15 cellular contexts compared by ENCODE assay signal in the genomic region with DNA sequence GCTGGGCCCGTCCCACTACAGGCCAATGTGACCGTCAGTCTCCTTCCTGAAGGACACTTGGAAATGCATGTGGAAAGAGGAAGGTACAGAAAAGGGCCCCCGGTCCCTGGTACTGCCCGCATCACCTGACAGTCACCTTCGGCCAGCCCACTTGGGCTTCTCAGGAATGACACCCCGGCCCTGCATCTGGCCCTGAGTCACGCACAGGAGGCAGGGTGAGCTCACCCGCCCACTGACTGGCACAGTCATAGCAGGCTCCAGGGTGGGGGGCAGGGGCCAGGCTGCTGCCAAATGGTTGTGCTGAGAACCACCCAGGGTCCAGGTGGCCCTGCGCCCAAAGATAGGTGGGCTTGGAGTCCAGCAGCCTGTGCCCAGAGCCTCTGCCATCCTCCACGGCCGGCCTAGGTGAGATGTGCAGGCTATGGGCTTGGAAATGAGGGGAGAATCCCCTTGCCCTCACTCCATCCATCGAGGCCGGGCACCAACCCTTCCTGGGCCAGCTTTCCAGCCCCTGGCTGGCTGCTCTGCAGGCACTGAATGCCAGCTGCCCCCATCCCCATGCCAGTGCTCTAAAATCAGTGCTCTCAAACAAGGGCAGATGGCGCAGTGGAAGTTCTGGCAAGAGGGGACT. TPM values are rescaled to one million over a fixed set of nuclear protein-coding genes. Genes with fewer than 3 reads are reported as not detected.
A peak's percentile ranks its signal among the peaks of the same experiment; 100 is the strongest.
DNase-seq lines count a peak whose midpoint lies in the region; ATAC-seq, FAIRE-seq and TF ChIP-seq lines count a peak whose summit lies in the region.
"Had no signal": no experiment of that assay in that cellular context is flagged by ENCODE, and none has a peak within 500 bp of the region (broad histone marks: within the 10 kb centered on the region; RNA-seq: fewer than 3 reads in every experiment).

No MANE protein-coding gene starts in this region.

- WGBS in sigmoid colon, 2 donors = 91 to 94% methylated on average over 14 of the region's 14 CpGs

- H3K36me3 Mint-ChIP-seq in astrocyte (ENCODE audit: low read depth, unreplicated experiment) = peaks cover 5% of the 10 kb centered on the region
- H3K36me3 Mint-ChIP-seq in progenitor cell of endocrine pancreas (ENCODE audit: insufficient read depth) = no peaks in the 10 kb centered on the region
- no peaks in the 10 kb centered on the region for H3K36me3 Mint-ChIP-seq in T-helper 2 cell treated with Interferon-gamma antibody and Interleukin-4, amounts not matched to agents 5 μg/mL and 100 μg/mL, for 36 hours (ENCODE audit: low read depth)

- H3K4me2 ChIP-seq in astrocyte (ENCODE audit: low read length) = peak overlapping the region; percentile 38

- H3K79me2 ChIP-seq in astrocyte (ENCODE audit: insufficient read depth, low read length) = no peaks in the 10 kb centered on the region

- TF ChIP-seq POLR2A in sigmoid colon (IDR thresholded peaks at IDR 0.05) = no peak

- H3K4me3 ChIP-seq in astrocyte (ENCODE audit: insufficient read depth, low read depth, low read length) = no peak overlapping the region
- H3K4me3 ChIP-seq in sigmoid colon = no peak overlapping the region
- H3K4me3 ChIP-seq: gastrocnemius medialis, ovary had no signal

- TF ChIP-seq EP300 in sigmoid colon (IDR thresholded peaks at IDR 0.05) = no peak

- no peak for TF ChIP-seq CTCF in astrocyte (IDR thresholded peaks at IDR 0.05; ENCODE audit: insufficient read depth, low read depth, low read length)
- TF ChIP-seq CTCF in sigmoid colon (IDR thresholded peaks at IDR 0.05) = no peak
- no peak for TF ChIP-seq CTCF in progenitor cell of endocrine pancreas (IDR thresholded peaks at IDR 0.05; ENCODE audit: unreplicated experiment)

- H3K4me3 Mint-ChIP-seq in astrocyte (ENCODE audit: unreplicated experiment) (no peak overlapping the region), progenitor cell of endocrine pancreas (ENCODE audit: low read depth) (no peak overlapping the region)
- H3K4me3 Mint-ChIP-seq in T-helper 2 cell treated with Interferon-gamma antibody and Interleukin-4, amounts not matched to agents 5 μg/mL and 100 μg/mL, for 36 hours = no peak overlapping the region
- H3K4me3 Mint-ChIP-seq: activated naive CD4-positive, alpha-beta T cell treated with anti-CD3 and anti-CD28 coated beads for 36 hours had no signal

- peak; percentile 13 for DNase-seq in activated CD8-positive, alpha-beta memory T cell treated with anti-CD3 and anti-CD28 coated beads, Interleukin-2, amount 50 U/mL, for 4 hours
- no peak for DNase-seq in activated CD8-positive, alpha-beta memory T cell treated with anti-CD3 and anti-CD28 coated beads for 24 hours
- DNase-seq in astrocyte (ENCODE audit: low read depth) (peak; percentile 37), sigmoid colon (peak; percentile 52), progenitor cell of endocrine pancreas (ENCODE audit: low spot score, unreplicated experiment) (no peak), amniotic stem cell (lab: John Stamatoyannopoulos, UW) (no peak)
- DNase-seq in T-helper 2 cell treated with Interferon-gamma antibody and Interleukin-4, amounts not matched to agents 5 μg/mL and 100 μg/mL, for 36 hours (ENCODE audit: low spot score) = no peak
- DNase-seq: activated naive CD4-positive, alpha-beta T cell treated with anti-CD3 and anti-CD28 coated beads for 36 hours; left colon; NCI-H2029 treated with DMSO at 0.1 percent for 48 hours had no signal

- peaks cover 37% of the 10 kb centered on the region for H3K27me3 ChIP-seq in astrocyte (ENCODE audit: insufficient read depth, low read length)
- peaks cover 11 to 56% (median 27%) of the 10 kb centered on the region in 3 donors for H3K27me3 ChIP-seq in sigmoid colon
- H3K27me3 ChIP-seq: ovary had no signal

- H3K4me1 Mint-ChIP-seq in astrocyte (ENCODE audit: low read depth, unreplicated experiment) (peaks cover 4% of the 10 kb centered on the region), progenitor cell of endocrine pancreas (ENCODE audit: low read depth) (peaks cover 1% of the 10 kb centered on the region)
- peaks cover 2% of the 10 kb centered on the region for H3K4me1 Mint-ChIP-seq in T-helper 2 cell treated with Interferon-gamma antibody and Interleukin-4, amounts not matched to agents 5 μg/mL and 100 μg/mL, for 36 hours (ENCODE audit: low read depth)

- H3K27me3 Mint-ChIP-seq in astrocyte (ENCODE audit: low read depth, unreplicated experiment) (peaks cover 35% of the 10 kb centered on the region), progenitor cell of endocrine pancreas (peaks cover 29% of the 10 kb centered on the region)
- H3K27me3 Mint-ChIP-seq in T-helper 2 cell treated with Interferon-gamma antibody and Interleukin-4, amounts not matched to agents 5 μg/mL and 100 μg/mL, for 36 hours (ENCODE audit: low read depth) = no peaks in the 10 kb centered on the region

- H3K4me1 ChIP-seq in astrocyte (ENCODE audit: insufficient read depth, low read length) (peaks cover 15% of the 10 kb centered on the region), sigmoid colon (peaks cover 0 to 4% (median 3%) of the 10 kb centered on the region in 4 donors)
- H3K4me1 ChIP-seq: gastrocnemius medialis had no signal

- H3K36me3 ChIP-seq in astrocyte (ENCODE audit: insufficient read depth, low read length) (no peaks in the 10 kb centered on the region), sigmoid colon (no peaks in the 10 kb centered on the region)
- H3K36me3 ChIP-seq: gastrocnemius medialis, ovary had no signal

- no peaks in the 10 kb centered on the region for H3K9me3 ChIP-seq in astrocyte (ENCODE audit: insufficient read depth, low read depth, low read length)
- no peaks in the 10 kb centered on the region for H3K9me3 ChIP-seq in sigmoid colon
- H3K9me3 ChIP-seq: gastrocnemius medialis, ovary had no signal

- H3K9me3 Mint-ChIP-seq in astrocyte (ENCODE audit: unreplicated experiment) = no peaks in the 10 kb centered on the region
- no peaks in the 10 kb centered on the region for H3K9me3 Mint-ChIP-seq in progenitor cell of endocrine pancreas (ENCODE audit: low read depth)
- H3K9me3 Mint-ChIP-seq in T-helper 2 cell treated with Interferon-gamma antibody and Interleukin-4, amounts not matched to agents 5 μg/mL and 100 μg/mL, for 36 hours = no peaks in the 10 kb centered on the region
- H3K9me3 Mint-ChIP-seq: activated naive CD4-positive, alpha-beta T cell treated with anti-CD3 and anti-CD28 coated beads for 36 hours had no signal

- peak overlapping the region; percentile 1 for H2AFZ ChIP-seq in astrocyte (ENCODE audit: low read depth, low read length)

- no peak overlapping the region for H3K9ac ChIP-seq in astrocyte (ENCODE audit: low read length)

- H4K20me1 ChIP-seq in astrocyte (ENCODE audit: insufficient read depth, low read length) = peaks cover 13% of the 10 kb centered on the region

- no peak overlapping the region for H3K27ac Mint-ChIP-seq in astrocyte (ENCODE audit: unreplicated experiment)
- no peak overlapping the region for H3K27ac Mint-ChIP-seq in progenitor cell of endocrine pancreas
- H3K27ac Mint-ChIP-seq in T-helper 2 cell treated with Interferon-gamma antibody and Interleukin-4, amounts not matched to agents 5 μg/mL and 100 μg/mL, for 36 hours = no peak overlapping the region
- H3K27ac Mint-ChIP-seq: activated naive CD4-positive, alpha-beta T cell treated with anti-CD3 and anti-CD28 coated beads for 36 hours had no signal

- intact Hi-C loops in sigmoid colon (cut with DNase I) = no loop called here

- H3K27ac ChIP-seq in astrocyte (ENCODE audit: low read depth, low read length) (no peak overlapping the region), sigmoid colon (no peak overlapping the region)
- H3K27ac ChIP-seq: gastrocnemius medialis, ovary had no signal

- no peak for FAIRE-seq in astrocyte (lab: Jason Lieb, UNC)

- peak; percentile 51 for ATAC-seq in HG03432 (IDR thresholded peaks at IDR 0.05; ENCODE audit: unreplicated experiment)
- ATAC-seq: gastrocnemius medialis, left colon had no signal

RNA-seq across cellular contexts. Expression of gene EMX1, which starts 14.1 kb away (rescaled TPM):
- 0.48 TPM in 1 of 2 replicates, not detected in the other for total RNA-seq in astrocyte
- not detected for total RNA-seq in sigmoid colon
- polyA plus RNA-seq in sigmoid colon = 1 to 10 TPM in 1 of 3 donors, under 1 TPM in 2; 0.60 to 1.4 (median 0.71) TPM
- total RNA-seq in progenitor cell of endocrine pancreas = 0.69 and 0.71 TPM in 2 replicates
- total RNA-seq: activated naive CD4-positive, alpha-beta T cell treated with anti-CD3 and anti-CD28 coated beads for 36 hours; dermis blood vessel endothelial cell; gastrocnemius medialis; OCI-LY7 had no signal

RNA-seq across cellular contexts. Expression of gene SPR, which starts 44.2 kb away (rescaled TPM):
- total RNA-seq in astrocyte (23.6 TPM in 2 replicates), sigmoid colon (10 to 100 TPM; 31.0 to 51.8 (median 37.6) TPM), progenitor cell of endocrine pancreas (24.2 and 25.5 TPM in 2 replicates)
- polyA plus RNA-seq in sigmoid colon = 10 to 100 TPM; 46.1 to 69.8 (median 58.9) TPM
- total RNA-seq: OCI-LY7 had no signal

Comparison
In these comparisons a context has a peak if more than half of its experiments do, and no peak if none do; other contexts are left out.
1. DNase-seq: peak in activated CD8-positive, alpha-beta memory T cell treated with anti-CD3 and anti-CD28 coated beads, Interleukin-2, amount 50 U/mL, for 4 hours (single experiment), astrocyte (single experiment) and sigmoid colon (single experiment); none in activated CD8-positive, alpha-beta memory T cell treated with anti-CD3 and anti-CD28 coated beads for 24 hours (single experiment), progenitor cell of endocrine pancreas (single experiment), amniotic stem cell (single experiment) and T-helper 2 cell treated with Interferon-gamma antibody and Interleukin-4, amounts not matched to agents 5 μg/mL and 100 μg/mL, for 36 hours (single experiment).